Comparison of ENCODE assay signal across 1 cellular context in the genomic region with DNA sequence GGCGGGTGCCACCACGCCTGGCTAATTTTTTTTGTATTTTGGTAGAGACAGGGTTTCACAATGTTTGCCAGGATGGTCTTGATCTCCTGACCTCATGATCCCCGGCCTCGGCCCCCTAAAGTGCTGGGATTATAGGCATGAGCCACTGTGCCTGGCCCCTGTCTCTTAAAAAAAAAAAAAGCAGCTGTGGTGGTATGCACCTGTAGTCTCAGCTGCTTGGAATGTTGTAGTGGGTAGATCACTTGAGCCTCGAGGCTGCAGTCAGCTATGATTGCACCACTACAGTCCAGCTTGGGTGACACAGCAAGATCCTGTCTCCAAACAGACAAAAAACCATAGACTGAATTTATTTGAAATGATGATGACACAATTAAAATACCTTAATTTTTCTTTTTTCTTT.
TF ChIP-seq lines count a peak whose summit lies in the region.

No MANE protein-coding gene starts in this region.

TF ChIP-seq in K562, 482 proteins besides CTCF, POLR2A, EP300 and RAD21 (continued from another document):
- no peak for TF ChIP-seq DMBX1 (CRISPR knock-in tag; IDR thresholded peaks at IDR 0.05; ENCODE audit: borderline replicate concordance)
- TF ChIP-seq DDX20 (tag; IDR thresholded peaks at IDR 0.05; ENCODE audit: low read depth) = no peak
- peak; percentile 73 for TF ChIP-seq ZNF316 (IDR thresholded peaks at IDR 0.05)
- no peak for TF ChIP-seq HMG20A (CRISPR knock-in tag; conservative IDR thresholded peaks at IDR 0.05)
- TF ChIP-seq NFE2 (IDR thresholded peaks at IDR 0.05; ENCODE audit: low read depth) = peak; percentile 32; the same call in 1 of the 2 replicates
- no peak for TF ChIP-seq ZNF696 (CRISPR knock-in tag; conservative IDR thresholded peaks at IDR 0.05)
- peak; percentile 67; the same call in 1 of the 2 replicates for TF ChIP-seq CEBPB (tag; IDR thresholded peaks at IDR 0.05)
- TF ChIP-seq POLR3G (IDR thresholded peaks at IDR 0.05; ENCODE audit: extremely low read depth, insufficient read length, insufficient replicate concordance) = no peak
- TF ChIP-seq TEAD2 (tag; IDR thresholded peaks at IDR 0.05) = no peak
- TF ChIP-seq NR2C1 (IDR thresholded peaks at IDR 0.05) = no peak
- no peak for TF ChIP-seq NR2C1 (tag; IDR thresholded peaks at IDR 0.05)
- TF ChIP-seq MAFG (tag; conservative IDR thresholded peaks at IDR 0.05) = 0 out of 2 replicates have a peak, but pooled peaks have one; percentile 26
- no peak for TF ChIP-seq HLTF (IDR thresholded peaks at IDR 0.05)
- TF ChIP-seq SPI1 (IDR thresholded peaks at IDR 0.05; ENCODE audit: borderline replicate concordance, low read depth, low read length) = no peak
